28 cellular contexts compared by ENCODE assay signal in genomic region chr5:180335614-180336233, GRCh38. TPM values are rescaled to one million over a fixed set of nuclear protein-coding genes. Genes with fewer than 3 reads are reported as not detected.
"Had no signal": no experiment of that assay in that cellular context is flagged by ENCODE, and none has a peak within 500 bp of the region (broad histone marks: within the 10 kb centered on the region; RNA-seq: fewer than 3 reads in every experiment).

No MANE protein-coding gene starts in this region.

- DNase-seq: activated CD4-positive, alpha-beta T cell treated with anti-CD3 and anti-CD28 coated beads for 4 hours; activated CD8-positive, alpha-beta memory T cell treated with anti-CD3 and anti-CD28 coated beads, Interleukin-2, amount 50 U/mL, for 48 hours; activated CD8-positive, alpha-beta T cell treated with anti-CD3 and anti-CD28 coated beads for 36 hours; activated naive CD4-positive, alpha-beta T cell treated with anti-CD3 and anti-CD28 coated beads, Interleukin-2, amount 50 U/mL, for 16 hours; activated naive CD8-positive, alpha-beta T cell treated with anti-CD3 and anti-CD28 coated beads, Interleukin-2, amount 10 ng/mL, durations not matched to agents 7 days and 5 days; activated T-cell treated with anti-CD3 and anti-CD28 coated beads, Interleukin-2, amount 50 U/mL, for 1 hour; adrenal gland; anterior cingulate cortex; central memory CD4-positive, alpha-beta T cell; Karpas-422; MM.1S; NCI-H1105; NCI-H1436; NCI-H1694 treated with DMSO at 0.1 percent for 48 hours; NCI-H2029 treated with DMSO at 0.1 percent for 48 hours; NCI-H345; NCI-H510A treated with DMSO at 0.1 percent for 48 hours; PC-3; SIG-M5; T-cell; T-helper 2 cell; T1000; WERI-Rb-1 had no signal

- H3K4me1 ChIP-seq: breast epithelium had no signal

- H3K4me3 Mint-ChIP-seq: activated CD8-positive, alpha-beta T cell treated with anti-CD3 and anti-CD28 coated beads for 36 hours; activated naive CD8-positive, alpha-beta T cell treated with anti-CD3 and anti-CD28 coated beads, Interleukin-2, amount 10 ng/mL, durations not matched to agents 7 days and 5 days; T-cell had no signal

- H3K36me3 ChIP-seq: breast epithelium, WERI-Rb-1 had no signal

- H3K9me3 Mint-ChIP-seq: activated CD8-positive, alpha-beta T cell treated with anti-CD3 and anti-CD28 coated beads for 36 hours; activated naive CD8-positive, alpha-beta T cell treated with anti-CD3 and anti-CD28 coated beads, Interleukin-2, amount 10 ng/mL, durations not matched to agents 7 days and 5 days; T-cell had no signal

- H3K4me1 Mint-ChIP-seq: activated naive CD8-positive, alpha-beta T cell treated with anti-CD3 and anti-CD28 coated beads, Interleukin-2, amount 10 ng/mL, durations not matched to agents 7 days and 5 days; T-cell had no signal

- H3K4me3 ChIP-seq: adrenal gland, breast epithelium, K562, SK-N-MC had no signal

- H3K27me3 ChIP-seq: adrenal gland, breast epithelium had no signal

- H3K9me3 ChIP-seq: adrenal gland, breast epithelium had no signal

- ATAC-seq: activated CD4-positive, CD25-positive, alpha-beta regulatory T cell treated with anti-CD3 and anti-CD28 coated beads, Interleukin-2, amount 50 U/mL, for 24 hours; activated CD8-positive, alpha-beta T cell treated with anti-CD3 and anti-CD28 coated beads for 36 hours; K562; PC-3; T-cell had no signal

- FAIRE-seq: K562, TTC549 had no signal

- H3K27ac ChIP-seq: adrenal gland, SK-N-MC, WERI-Rb-1 had no signal

- H3K36me3 Mint-ChIP-seq: activated naive CD8-positive, alpha-beta T cell treated with anti-CD3 and anti-CD28 coated beads, Interleukin-2, amount 10 ng/mL, durations not matched to agents 7 days and 5 days; T-cell had no signal

- H3K27ac Mint-ChIP-seq: activated CD8-positive, alpha-beta T cell treated with anti-CD3 and anti-CD28 coated beads for 36 hours; activated naive CD8-positive, alpha-beta T cell treated with anti-CD3 and anti-CD28 coated beads, Interleukin-2, amount 10 ng/mL, durations not matched to agents 7 days and 5 days; T-cell had no signal

RNA-seq across cellular contexts. Expression of gene GFPT2, which starts 17.4 kb away (rescaled TPM):
- total RNA-seq: activated CD8-positive, alpha-beta T cell treated with anti-CD3 and anti-CD28 coated beads for 36 hours had no signal
